16 cellular contexts compared by ENCODE assay signal in genomic region chr11:117836077-117836960, GRCh38. TPM values are rescaled to one million over a fixed set of nuclear protein-coding genes. Genes with fewer than 3 reads are reported as not detected.
DNase-seq lines count a peak whose midpoint lies in the region; ATAC-seq and TF ChIP-seq lines count a peak whose summit lies in the region.
"Had no signal": no experiment of that assay in that cellular context is flagged by ENCODE, and none has a peak within 500 bp of the region (broad histone marks: within the 10 kb centered on the region; RNA-seq: fewer than 3 reads in every experiment).

No MANE protein-coding gene starts in this region.

- peak; percentile 44 for DNase-seq in activated CD8-positive, alpha-beta memory T cell treated with anti-CD3 and anti-CD28 coated beads for 24 hours
- no peak for DNase-seq in activated CD8-positive, alpha-beta memory T cell treated with anti-CD3 and anti-CD28 coated beads, Interleukin-2, amount 50 U/mL, for 4 hours
- DNase-seq in colonic mucosa (peak; percentile 17), lower lobe of right lung (peak; percentile 59), type B pancreatic cell (ENCODE audit: extremely low spot score, unreplicated experiment) (peak; percentile 50), dedifferentiated amniotic fluid mesenchymal stem cell (ENCODE audit: extremely low spot score) (no peak)
- no peak for DNase-seq in natural killer cell treated with Interleukin-12 subunit alpha and Interleukin-12 subunit beta and Interleukin-15 and Interleukin-18, amount 100 ng/mL, for 72 hours (ENCODE audit: low spot score)
- DNase-seq in CD4-positive, alpha-beta T cell = no peak
- DNase-seq: activated CD4-positive, alpha-beta T cell treated with anti-CD3 and anti-CD28 coated beads for 48 hours; NCI-H2081 treated with DMSO at 0.1 percent for 48 hours; NCI-H69; RPMI8226 had no signal

- H3K27ac ChIP-seq in colonic mucosa = no peak overlapping the region
- no peak overlapping the region for H3K27ac ChIP-seq in lower lobe of right lung
- H3K27ac ChIP-seq in CD4-positive, alpha-beta T cell (ENCODE audit: low read depth, low read length) = no peak overlapping the region
- H3K27ac ChIP-seq: A549, heart right ventricle had no signal

- POLR2A ChIA-PET in CD4-positive, alpha-beta T cell (lab: Charles Lee) = no interaction called here

- H3K4me1 Mint-ChIP-seq in type B pancreatic cell (ENCODE audit: unreplicated experiment) = peaks cover 14% of the 10 kb centered on the region
- peaks cover 10 to 19% of the 10 kb centered on the region in 2 donors for H3K4me1 Mint-ChIP-seq in natural killer cell treated with Interleukin-12 subunit alpha and Interleukin-12 subunit beta and Interleukin-15 and Interleukin-18, amount 100 ng/mL, for 72 hours (ENCODE audit: low read depth in 2 of 2)
- peaks cover 3% of the 10 kb centered on the region for H3K4me1 Mint-ChIP-seq in CD4-positive, alpha-beta T cell (ENCODE audit: low read depth)

- H3K4me1 ChIP-seq in colonic mucosa (no peaks in the 10 kb centered on the region), lower lobe of right lung (no peaks in the 10 kb centered on the region)
- H3K4me1 ChIP-seq: A549 had no signal

- H3K27me3 ChIP-seq in colonic mucosa (no peaks in the 10 kb centered on the region), lower lobe of right lung (ENCODE audit: low read depth) (no peaks in the 10 kb centered on the region)
- no peaks in the 10 kb centered on the region for H3K27me3 ChIP-seq in CD4-positive, alpha-beta T cell (ENCODE audit: control insufficient read depth, insufficient read depth, low read length)
- H3K27me3 ChIP-seq: heart right ventricle had no signal

- no peaks in the 10 kb centered on the region for H3K36me3 Mint-ChIP-seq in type B pancreatic cell
- H3K36me3 Mint-ChIP-seq in natural killer cell treated with Interleukin-12 subunit alpha and Interleukin-12 subunit beta and Interleukin-15 and Interleukin-18, amount 100 ng/mL, for 72 hours = no peaks in the 10 kb centered on the region
- no peaks in the 10 kb centered on the region for H3K36me3 Mint-ChIP-seq in CD4-positive, alpha-beta T cell (ENCODE audit: low read depth)

- CTCF ChIA-PET in CD4-positive, alpha-beta T cell (lab: Charles Lee) = interaction anchor here (1.8 to 2.4 kb wide), 2 partner anchors 13 to 110 kb away, joined by 4 to 5 read pairs; no protein-coding TSS in a partner anchor

- H3K9me3 Mint-ChIP-seq in type B pancreatic cell = no peaks in the 10 kb centered on the region
- H3K9me3 Mint-ChIP-seq in natural killer cell treated with Interleukin-12 subunit alpha and Interleukin-12 subunit beta and Interleukin-15 and Interleukin-18, amount 100 ng/mL, for 72 hours = no peaks in the 10 kb centered on the region
- no peaks in the 10 kb centered on the region for H3K9me3 Mint-ChIP-seq in CD4-positive, alpha-beta T cell
- H3K9me3 Mint-ChIP-seq: T-helper 2 cell treated with Interferon-gamma antibody and Interleukin-4, amounts not matched to agents 5 μg/mL and 100 μg/mL, for 36 hours had no signal

- H3K36me3 ChIP-seq in colonic mucosa (no peaks in the 10 kb centered on the region), lower lobe of right lung (peaks cover 7% of the 10 kb centered on the region)

- ATAC-seq in lower lobe of right lung = no peak
- ATAC-seq in natural killer cell treated with Interleukin-12 subunit alpha and Interleukin-12 subunit beta and Interleukin-15 and Interleukin-18, amount 100 ng/mL, for 72 hours = no peak
- ATAC-seq in CD4-positive, alpha-beta T cell (ENCODE audit: poor library complexity) = no peak
- ATAC-seq: A549 had no signal

- H3K27ac Mint-ChIP-seq in type B pancreatic cell = no peak overlapping the region
- H3K27ac Mint-ChIP-seq in natural killer cell treated with Interleukin-12 subunit alpha and Interleukin-12 subunit beta and Interleukin-15 and Interleukin-18, amount 100 ng/mL, for 72 hours = no peak overlapping the region
- H3K27ac Mint-ChIP-seq in CD4-positive, alpha-beta T cell = no peak overlapping the region
- H3K27ac Mint-ChIP-seq: T-helper 2 cell treated with Interferon-gamma antibody and Interleukin-4, amounts not matched to agents 5 μg/mL and 100 μg/mL, for 36 hours had no signal

- no peak overlapping the region for H3K4me3 Mint-ChIP-seq in type B pancreatic cell
- no peak overlapping the region for H3K4me3 Mint-ChIP-seq in natural killer cell treated with Interleukin-12 subunit alpha and Interleukin-12 subunit beta and Interleukin-15 and Interleukin-18, amount 100 ng/mL, for 72 hours
- H3K4me3 Mint-ChIP-seq in CD4-positive, alpha-beta T cell = no peak overlapping the region
- H3K4me3 Mint-ChIP-seq: T-helper 2 cell treated with Interferon-gamma antibody and Interleukin-4, amounts not matched to agents 5 μg/mL and 100 μg/mL, for 36 hours had no signal

- H3K9me3 ChIP-seq in colonic mucosa (no peaks in the 10 kb centered on the region), lower lobe of right lung (no peaks in the 10 kb centered on the region)
- no peaks in the 10 kb centered on the region for H3K9me3 ChIP-seq in CD4-positive, alpha-beta T cell (ENCODE audit: control insufficient read depth, low read length)
- H3K9me3 ChIP-seq: A549, heart right ventricle had no signal

- TF ChIP-seq CTCF in colonic mucosa (IDR thresholded peaks at IDR 0.05) (no peak), lower lobe of right lung (IDR thresholded peaks at IDR 0.05) (no peak), type B pancreatic cell (conservative IDR thresholded peaks at IDR 0.05) (no peak)
- no peak for TF ChIP-seq CTCF in CD4-positive, alpha-beta T cell (IDR thresholded peaks at IDR 0.05)

- intact Hi-C loops in colonic mucosa (cut with DNase I) = no loop called here
- intact Hi-C loops in lower lobe of right lung (cut with DNase I) = no loop called here
- intact Hi-C loops in CD4-positive, alpha-beta T cell (cut with DNase I, micrococcal nuclease) = no loop called here

- no peak overlapping the region for H3K9ac ChIP-seq in colonic mucosa (ENCODE audit: low read depth in 2 of 2, low read length in 2 of 2)

- no peak overlapping the region for H3K4me3 ChIP-seq in colonic mucosa
- H3K4me3 ChIP-seq in lower lobe of right lung = peak overlapping the region; percentile 14
- H3K4me3 ChIP-seq: A549, heart right ventricle had no signal

- peaks cover 19% of the 10 kb centered on the region for H3K27me3 Mint-ChIP-seq in type B pancreatic cell
- no peaks in the 10 kb centered on the region for H3K27me3 Mint-ChIP-seq in natural killer cell treated with Interleukin-12 subunit alpha and Interleukin-12 subunit beta and Interleukin-15 and Interleukin-18, amount 100 ng/mL, for 72 hours
- H3K27me3 Mint-ChIP-seq in CD4-positive, alpha-beta T cell = no peaks in the 10 kb centered on the region

RNA-seq across cellular contexts. Expression of gene FXYD2, which starts 11.8 kb away (rescaled TPM):
- total RNA-seq in colonic mucosa (1 to 10 TPM in 1 of 2 donors, under 1 TPM in 1; 0.98 to 1.5 TPM), lower lobe of right lung (2.8 TPM), type B pancreatic cell (ENCODE audit: low replicate concordance) (40.8 and 57.5 TPM in 2 replicates)
- total RNA-seq in natural killer cell treated with Interleukin-12 subunit alpha and Interleukin-12 subunit beta and Interleukin-15 and Interleukin-18, amount 100 ng/mL, for 72 hours = 1 to 10 TPM in 1 of 2 donors, under 1 TPM in 1; 0.14 to 1.5 TPM
- total RNA-seq in CD4-positive, alpha-beta T cell = 1 to 10 TPM; 1.7 to 2.1 TPM
- total RNA-seq: G401 had no signal

RNA-seq across cellular contexts. Expression of gene DSCAML1, which starts 39.3 kb away (rescaled TPM):
- total RNA-seq in colonic mucosa (1 to 10 TPM; 1.2 to 4.3 TPM), lower lobe of right lung (0.95 TPM), type B pancreatic cell (ENCODE audit: low replicate concordance) (5.8 and 9.8 TPM in 2 replicates)
- under 1 TPM in 1 of 2 donors, not detected in 1; 0.08 TPM for total RNA-seq in natural killer cell treated with Interleukin-12 subunit alpha and Interleukin-12 subunit beta and Interleukin-15 and Interleukin-18, amount 100 ng/mL, for 72 hours
- total RNA-seq in CD4-positive, alpha-beta T cell = under 1 TPM; 0.22 to 0.61 TPM
- total RNA-seq: G401 had no signal

RNA-seq across cellular contexts. Expression of gene FXYD6, which starts 40.1 kb away (rescaled TPM):
- total RNA-seq in colonic mucosa (10 to 100 TPM in 1 of 2 donors, 1 to 10 TPM in 1; 6.4 to 29.8 TPM), lower lobe of right lung (61.2 TPM), type B pancreatic cell (ENCODE audit: low replicate concordance) (22.9 and 66.6 TPM in 2 replicates)
- not detected for total RNA-seq in natural killer cell treated with Interleukin-12 subunit alpha and Interleukin-12 subunit beta and Interleukin-15 and Interleukin-18, amount 100 ng/mL, for 72 hours
- not detected for total RNA-seq in CD4-positive, alpha-beta T cell
- total RNA-seq: G401 had no signal

Comparison
In these comparisons a context has a peak if more than half of its experiments do, and no peak if none do; other contexts are left out.
1. DNase-seq: peak in activated CD8-positive, alpha-beta memory T cell treated with anti-CD3 and anti-CD28 coated beads for 24 hours (single experiment), colonic mucosa (single experiment), lower lobe of right lung (single experiment) and type B pancreatic cell (single experiment); none in activated CD8-positive, alpha-beta memory T cell treated with anti-CD3 and anti-CD28 coated beads, Interleukin-2, amount 50 U/mL, for 4 hours (single experiment), natural killer cell treated with Interleukin-12 subunit alpha and Interleukin-12 subunit beta and Interleukin-15 and Interleukin-18, amount 100 ng/mL, for 72 hours (single experiment), dedifferentiated amniotic fluid mesenchymal stem cell (single experiment) and CD4-positive, alpha-beta T cell (0 of 10).
2. RNA of gene FXYD2, which starts 11.8 kb away (total RNA-seq): 40.8 to 57.5 TPM in type B pancreatic cell; 2.8 TPM in lower lobe of right lung (single experiment), 1.7 to 2.1 TPM in CD4-positive, alpha-beta T cell, 0.14 to 1.5 TPM in natural killer cell treated with Interleukin-12 subunit alpha and Interleukin-12 subunit beta and Interleukin-15 and Interleukin-18, amount 100 ng/mL, for 72 hours and 0.98 to 1.5 TPM in colonic mucosa; every median in the first group is over 10 times any median in the second.
3. RNA of gene FXYD6, which starts 40.1 kb away (total RNA-seq): 22.9 to 66.6 TPM in type B pancreatic cell, 61.2 TPM in lower lobe of right lung (single experiment) and 6.4 to 29.8 TPM in colonic mucosa; not detected in CD4-positive, alpha-beta T cell and not detected in natural killer cell treated with Interleukin-12 subunit alpha and Interleukin-12 subunit beta and Interleukin-15 and Interleukin-18, amount 100 ng/mL, for 72 hours; every median in the first group is over 4 times any median in the second.